In the genomic region with DNA sequence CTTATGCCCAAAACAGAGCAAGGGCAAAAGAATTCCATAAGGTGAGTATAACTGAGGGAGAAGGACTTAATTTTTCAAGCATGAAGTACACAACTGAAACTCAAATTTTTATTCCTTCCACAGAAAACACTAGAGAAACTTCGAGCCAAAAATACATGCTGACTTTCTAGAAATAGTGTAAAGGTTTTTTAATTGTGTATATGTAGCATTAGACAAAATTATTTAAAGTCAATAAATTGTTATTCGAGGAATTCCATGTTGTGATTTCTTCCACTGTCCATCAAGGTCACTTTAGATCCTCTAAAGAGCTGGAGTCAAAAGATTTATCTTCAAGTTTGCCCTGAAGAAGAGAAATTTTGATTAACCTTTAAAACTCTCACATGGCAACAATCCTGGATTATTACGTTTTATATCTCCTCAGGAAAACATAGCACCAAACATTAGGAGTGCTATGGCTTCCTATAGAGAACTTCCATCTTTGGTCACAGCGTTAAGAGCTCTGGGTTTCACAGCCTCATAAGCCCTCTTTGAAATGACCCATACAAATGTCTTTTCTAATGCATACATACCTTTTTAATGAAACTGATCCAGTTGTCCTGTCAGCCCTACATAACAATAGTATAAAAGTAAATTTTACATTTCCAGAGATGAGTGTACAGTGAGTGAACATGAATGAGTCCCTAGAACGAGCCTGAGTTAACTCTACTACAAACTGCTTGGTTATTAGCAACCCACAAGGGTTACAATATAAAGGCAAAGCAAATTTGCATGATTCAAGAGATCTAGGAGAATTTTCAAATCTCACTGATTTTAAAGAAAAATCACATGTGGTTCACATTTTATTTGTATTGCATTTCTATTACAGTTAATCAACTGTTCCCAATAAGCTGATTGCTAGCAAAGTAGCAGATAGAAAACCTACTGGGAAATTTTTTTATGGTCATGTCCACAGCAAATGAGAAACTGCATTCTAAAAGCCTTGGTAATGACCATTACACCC, we compare ENCODE assay signal across 17 cellular contexts. TPM values are rescaled to one million over a fixed set of nuclear protein-coding genes. Genes with fewer than 3 reads are reported as not detected.
DNase-seq lines count a peak whose midpoint lies in the region; ATAC-seq, FAIRE-seq and TF ChIP-seq lines count a peak whose summit lies in the region.
"Had no signal": no experiment of that assay in that cellular context is flagged by ENCODE, and none has a peak within 500 bp of the region (broad histone marks: within the 10 kb centered on the region; RNA-seq: fewer than 3 reads in every experiment).

No MANE protein-coding gene starts in this region.

- peaks cover 24% of the 10 kb centered on the region for H3K4me1 ChIP-seq in ACC112 (ENCODE audit: control insufficient read depth, insufficient read depth, low read length, unreplicated experiment)
- peaks cover 22% of the 10 kb centered on the region for H3K4me1 ChIP-seq in mucosa of descending colon (ENCODE audit: low read depth)

- no peak overlapping the region for H3K4me3 ChIP-seq in ACC112 (ENCODE audit: low read depth, low read length)
- no peak overlapping the region for H3K4me3 ChIP-seq in mucosa of descending colon
- H3K4me3 ChIP-seq: BLaER1, esophagus muscularis mucosa had no signal

- peaks cover 71% of the 10 kb centered on the region for H3K36me3 Mint-ChIP-seq in central memory CD8-positive, alpha-beta T cell (ENCODE audit: insufficient read depth)

- no peak for TF ChIP-seq CTCF in mucosa of descending colon (IDR thresholded peaks at IDR 0.05)

- H3K9me3 ChIP-seq in mucosa of descending colon, result no peaks in the 10 kb centered on the region
- H3K9me3 ChIP-seq: BLaER1, esophagus muscularis mucosa had no signal

- ATAC-seq in central memory CD8-positive, alpha-beta T cell (replicated peaks; ENCODE audit: extremely low read depth, poor library complexity, severe bottlenecking), result no peak
- ATAC-seq in mucosa of descending colon (no peak), GM18867 (IDR thresholded peaks at IDR 0.05; ENCODE audit: unreplicated experiment) (no peak)

- H3K27me3 Mint-ChIP-seq in central memory CD8-positive, alpha-beta T cell, result no peaks in the 10 kb centered on the region
- H3K27me3 Mint-ChIP-seq: brain had no signal

- H3K4me1 Mint-ChIP-seq in central memory CD8-positive, alpha-beta T cell, result peaks cover 20% of the 10 kb centered on the region

- peaks cover 23% of the 10 kb centered on the region for H3K79me2 ChIP-seq in ACC112 (ENCODE audit: control insufficient read depth, insufficient read depth, low read length, unreplicated experiment)

- peak overlapping the region; percentile 10 for H3K27ac ChIP-seq in ACC112 (ENCODE audit: low read depth, low read length)
- H3K27ac ChIP-seq: BLaER1, esophagus muscularis mucosa had no signal

- no peaks in the 10 kb centered on the region for H3K27me3 ChIP-seq in ACC112 (ENCODE audit: insufficient read depth, low read length)
- H3K27me3 ChIP-seq: BLaER1, esophagus muscularis mucosa had no signal

- DNase-seq in RKO (ENCODE audit: low spot score), result peak; percentile 27
- no peak for DNase-seq in central memory CD8-positive, alpha-beta T cell (ENCODE audit: low spot score in 2 of 2)
- no peak for DNase-seq in ACHN
- no peak for DNase-seq in mucosa of descending colon
- DNase-seq in NCI-H146 (lab: John Stamatoyannopoulos, UW), result no peak
- DNase-seq: activated CD4-positive, alpha-beta T cell treated with anti-CD3 and anti-CD28 coated beads, Interleukin-2, amount 50 U/mL, for 1 hour; DMS79; head of caudate nucleus; mammary epithelial cell; MV-4-11 had no signal

- peaks cover 83% of the 10 kb centered on the region for H3K36me3 ChIP-seq in ACC112 (ENCODE audit: insufficient read depth, low read length)
- peaks cover 12% of the 10 kb centered on the region for H3K36me3 ChIP-seq in mucosa of descending colon (ENCODE audit: low read depth)

- peak; percentile 30 for FAIRE-seq in G401.6 (lab: Jason Lieb, UNC)
- FAIRE-seq: HTR-8/SVneo had no signal

- in situ Hi-C loops in ACHN (cut with HindIII; ENCODE audit: low pct_ligation_motif_present, low pct_unique_long_range_greater_than_20kb, low sequenced_read_pairs), result no loop called here

- no peak overlapping the region for H3K4me3 Mint-ChIP-seq in central memory CD8-positive, alpha-beta T cell
- H3K4me3 Mint-ChIP-seq: brain had no signal

- peak overlapping the region; percentile 72 for H3K27ac Mint-ChIP-seq in central memory CD8-positive, alpha-beta T cell (ENCODE audit: low read depth)

- intact Hi-C loops in mucosa of descending colon (cut with DNase I, micrococcal nuclease), result no loop called here

- no peaks in the 10 kb centered on the region for H3K9me3 Mint-ChIP-seq in central memory CD8-positive, alpha-beta T cell
- H3K9me3 Mint-ChIP-seq: brain had no signal

- H2AFZ ChIP-seq in ACC112 (ENCODE audit: low read length, unreplicated experiment), result no peak overlapping the region

RNA-seq across cellular contexts. Expression of gene TAF1D, which starts 10.9 kb away (rescaled TPM):
- 10 to 100 TPM; 64.7 to 85.2 (median 84.0) TPM for total RNA-seq in mucosa of descending colon

RNA-seq across cellular contexts. Expression of gene C11orf54, which starts 11.1 kb away (rescaled TPM):
- 10 to 100 TPM; 42.8 to 96.0 (median 48.0) TPM for total RNA-seq in mucosa of descending colon

RNA-seq across cellular contexts. Expression of gene MED17, which starts 53.7 kb away (rescaled TPM):
- total RNA-seq in mucosa of descending colon, result 10 to 100 TPM; 22.3 to 33.8 (median 29.6) TPM
